In the genomic region with DNA sequence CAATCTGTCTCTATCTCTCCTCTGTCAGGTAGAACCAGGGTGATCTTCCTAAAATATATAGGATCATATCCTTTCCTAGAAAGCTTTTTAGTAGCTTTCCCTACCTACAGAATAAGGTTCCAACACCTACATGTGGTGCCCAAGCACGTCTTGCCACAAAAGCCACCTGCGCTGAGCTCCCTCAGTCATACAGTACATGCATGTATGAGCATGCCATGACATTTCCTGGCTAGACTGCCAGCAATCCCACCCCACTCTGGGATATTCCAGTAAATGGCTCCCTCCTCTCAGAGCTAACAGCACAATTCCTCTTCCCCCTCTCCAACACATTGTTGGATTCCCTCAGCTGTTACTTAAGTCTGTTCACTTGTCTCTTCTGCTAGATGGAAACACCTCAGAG, we compare ENCODE assay signal across 23 cellular contexts.
"Had no signal": no experiment of that assay in that cellular context is flagged by ENCODE, and none has a peak within 500 bp of the region (broad histone marks: within the 10 kb centered on the region; RNA-seq: fewer than 3 reads in every experiment).

No MANE protein-coding gene starts in this region.

- H3K4me1 Mint-ChIP-seq: activated B cell treated with CpG ODN at 0.5 μM for 24 hours; activated CD4-positive, alpha-beta T cell treated with anti-CD3 and anti-CD28 coated beads, Interleukin-2, amount 10 ng/mL, durations not matched to agents 24 days and 14 days; activated T-helper 17 cell treated with anti-CD3 and anti-CD28 coated beads, Interleukin-2, amount 50 U/mL, for 72 hours; T-helper 17 cell had no signal

- H3K27ac ChIP-seq: brain microvascular endothelial cell, KMS-11 had no signal

- H3K27ac Mint-ChIP-seq: activated B cell treated with CpG ODN at 0.5 μM for 24 hours; activated CD4-positive, alpha-beta memory T cell treated with anti-CD3 and anti-CD28 coated beads for 36 hours; activated CD4-positive, alpha-beta T cell treated with anti-CD3 and anti-CD28 coated beads, Interleukin-2, amount 10 ng/mL, durations not matched to agents 24 days and 14 days; activated naive CD4-positive, alpha-beta T cell treated with anti-CD3 and anti-CD28 coated beads for 36 hours; activated naive CD8-positive, alpha-beta T cell; activated T-helper 17 cell treated with anti-CD3 and anti-CD28 coated beads, Interleukin-2, amount 50 U/mL, for 72 hours; T-helper 17 cell had no signal

- H3K27me3 ChIP-seq: brain microvascular endothelial cell had no signal

- H3K36me3 Mint-ChIP-seq: activated CD4-positive, alpha-beta memory T cell treated with anti-CD3 and anti-CD28 coated beads for 36 hours; activated naive CD8-positive, alpha-beta T cell had no signal

- DNase-seq: activated B cell treated with CpG ODN at 0.5 μM for 24 hours; activated CD4-positive, alpha-beta memory T cell treated with anti-CD3 and anti-CD28 coated beads for 36 hours; activated CD4-positive, alpha-beta T cell treated with anti-CD3 and anti-CD28 coated beads for 1 hour; activated CD4-positive, alpha-beta T cell treated with anti-CD3 and anti-CD28 coated beads, Interleukin-2, amount 10 ng/mL, durations not matched to agents 24 days and 14 days; activated CD8-positive, alpha-beta memory T cell treated with anti-CD3 and anti-CD28 coated beads for 24 hours; activated gamma-delta T cell; activated naive CD4-positive, alpha-beta T cell treated with anti-CD3 and anti-CD28 coated beads for 36 hours; activated T-cell treated with anti-CD3 and anti-CD28 coated beads, Interleukin-2, amount 50 U/mL, for 4 hours; amygdala; brain microvascular endothelial cell; NCI-H1417; NCI-H1694; NCI-H2029; NCI-H2107; NCI-H510A treated with DMSO at 0.1 percent for 48 hours; NCI-H69; SIG-M5; T-helper 17 cell; T-helper 9 cell had no signal

- H3K36me3 ChIP-seq: brain microvascular endothelial cell had no signal

- H3K4me3 Mint-ChIP-seq: activated B cell treated with CpG ODN at 0.5 μM for 24 hours; activated CD4-positive, alpha-beta memory T cell treated with anti-CD3 and anti-CD28 coated beads for 36 hours; activated CD4-positive, alpha-beta T cell treated with anti-CD3 and anti-CD28 coated beads, Interleukin-2, amount 10 ng/mL, durations not matched to agents 24 days and 14 days; activated naive CD4-positive, alpha-beta T cell treated with anti-CD3 and anti-CD28 coated beads for 36 hours; activated naive CD8-positive, alpha-beta T cell; activated T-cell treated with anti-CD3 and anti-CD28 coated beads, Interleukin-2, amount 50 U/mL, for 4 hours; activated T-helper 17 cell treated with anti-CD3 and anti-CD28 coated beads, Interleukin-2, amount 50 U/mL, for 72 hours; T-helper 17 cell had no signal

- ATAC-seq: activated T-cell treated with anti-CD3 and anti-CD28 coated beads, Interleukin-2, amount 50 U/mL, for 4 hours; activated T-helper 17 cell treated with anti-CD3 and anti-CD28 coated beads, Interleukin-2, amount 50 U/mL, for 72 hours; HepG2; T-helper 17 cell had no signal

- H3K9me3 Mint-ChIP-seq: activated B cell treated with CpG ODN at 0.5 μM for 24 hours; activated CD4-positive, alpha-beta memory T cell treated with anti-CD3 and anti-CD28 coated beads for 36 hours; activated CD4-positive, alpha-beta T cell treated with anti-CD3 and anti-CD28 coated beads, Interleukin-2, amount 10 ng/mL, durations not matched to agents 24 days and 14 days; activated naive CD4-positive, alpha-beta T cell treated with anti-CD3 and anti-CD28 coated beads for 36 hours; activated T-cell treated with anti-CD3 and anti-CD28 coated beads, Interleukin-2, amount 50 U/mL, for 4 hours; activated T-helper 17 cell treated with anti-CD3 and anti-CD28 coated beads, Interleukin-2, amount 50 U/mL, for 72 hours had no signal
